In the genomic region with DNA sequence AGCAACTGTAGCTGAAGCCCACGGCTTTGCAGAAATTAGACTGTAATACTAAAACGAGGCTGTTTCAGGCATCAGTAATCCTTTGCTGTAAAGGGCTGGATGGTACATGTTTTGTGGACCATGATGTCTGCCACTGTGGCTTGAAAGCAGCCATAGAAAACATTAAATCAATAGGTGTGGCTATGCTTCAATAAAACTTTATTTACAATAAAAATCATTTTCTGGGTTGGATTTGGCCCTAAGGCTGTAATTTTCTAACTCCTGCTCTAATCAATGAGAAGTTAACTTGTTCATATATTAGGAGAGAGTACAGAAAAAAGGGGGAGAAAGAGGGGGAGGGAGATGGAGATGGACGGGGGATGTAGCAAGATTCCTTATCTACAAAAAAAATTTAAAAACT, we compare ENCODE assay signal across 35 cellular contexts.
"Had no signal": no experiment of that assay in that cellular context is flagged by ENCODE, and none has a peak within 500 bp of the region (broad histone marks: within the 10 kb centered on the region; RNA-seq: fewer than 3 reads in every experiment).

No MANE protein-coding gene starts in this region.

- H3K36me3 ChIP-seq: MG63 had no signal

- H3K4me2 ChIP-seq: KMS-11 had no signal

- DNase-seq: Karpas-422, Kasumi-1, MG63, MM.1S, MV-4-11, NCI-H1048, NCI-H1092, NCI-H1092 treated with DMSO at 0.1 percent for 48 hours, NCI-H1105, NCI-H1105 treated with DMSO at 0.1 percent for 48 hours, NCI-H1417, NCI-H1417 treated with DMSO at 0.1 percent for 48 hours, NCI-H1436, NCI-H1436 treated with DMSO at 0.1 percent for 48 hours, NCI-H146, NCI-H1694, NCI-H1694 treated with DMSO at 0.1 percent for 48 hours, NCI-H187, NCI-H187 treated with DMSO at 0.1 percent for 48 hours, NCI-H1930, NCI-H2029, NCI-H2029 treated with DMSO at 0.1 percent for 48 hours, NCI-H2081, NCI-H2081 treated with DMSO at 0.1 percent for 48 hours, NCI-H2107, NCI-H2171, NCI-H2171 treated with DMSO at 0.1 percent for 48 hours, NCI-H2227 treated with DMSO at 0.1 percent for 48 hours, NCI-H226, NCI-H345, NCI-H446, NCI-H446 treated with DMSO at 0.1 percent for 48 hours, NCI-H510A, NCI-H510A treated with DMSO at 0.1 percent for 48 hours had no signal

- H3K4me3 ChIP-seq: MG63 had no signal

- H3K27ac ChIP-seq: KMS-11 had no signal

- H3K9ac ChIP-seq: KMS-11 had no signal

- H3K27me3 ChIP-seq: MG63 had no signal
